ENCODE assay signal across 8 cellular contexts in genomic region chr14:63869940-63870752, GRCh38. TPM values are rescaled to one million over a fixed set of nuclear protein-coding genes. Genes with fewer than 3 reads are reported as not detected.
DNase-seq lines count a peak whose midpoint lies in the region; ATAC-seq, FAIRE-seq and TF ChIP-seq lines count a peak whose summit lies in the region.
"Not testable (repeated sequence)": the region's sequence is repeated elsewhere in the genome, so short reads cannot be mapped to it uniquely, and the experiment has no call there.

No MANE protein-coding gene starts in this region.

- H3K27ac ChIP-seq in Peyer's patch (peak overlapping the region in 3 of 4 donors; percentile 19 to 74 (median 53)), kidney (ENCODE audit: low read depth in 2 of 2, low read length in 2 of 2) (peak overlapping the region; percentile 63 to 73), suprapubic skin (peak overlapping the region; percentile 48)

- not testable (repeated sequence) for H3K9me3 ChIP-seq in Peyer's patch; kidney (ENCODE audit: control insufficient read depth in 1 of 2, low read length in 2 of 2); suprapubic skin

- TF ChIP-seq POLR2A in Peyer's patch (IDR thresholded peaks at IDR 0.05); suprapubic skin (IDR thresholded peaks at IDR 0.05): not testable (repeated sequence)

- not testable (repeated sequence) for H3K36me3 ChIP-seq in Peyer's patch; kidney (ENCODE audit: control insufficient read depth in 1 of 2, insufficient read depth in 2 of 2, low read length in 2 of 2); suprapubic skin

- H3K4me1 ChIP-seq in Peyer's patch: peaks cover 0 to 38% (median 4%) of the 10 kb centered on the region in 4 donors
- peaks cover 22 to 49% of the 10 kb centered on the region in 2 donors for H3K4me1 ChIP-seq in kidney (ENCODE audit: control insufficient read depth in 1 of 2, insufficient read depth in 1 of 2, low read depth in 1 of 2, low read length in 2 of 2)
- peaks cover 69% of the 10 kb centered on the region for H3K4me1 ChIP-seq in suprapubic skin

- not testable (repeated sequence) for H3K27me3 ChIP-seq in Peyer's patch, suprapubic skin

- H3K9me3 Mint-ChIP-seq in activated naive CD4-positive, alpha-beta T cell treated with anti-CD3 and anti-CD28 coated beads, Interleukin-2, amount 50 U/mL, for 72 hours: not testable (repeated sequence)

- not testable (repeated sequence) for H3K36me3 Mint-ChIP-seq in activated naive CD4-positive, alpha-beta T cell treated with anti-CD3 and anti-CD28 coated beads, Interleukin-2, amount 50 U/mL, for 72 hours

- peak; percentile 53 for DNase-seq in Jurkat, Clone E6-1 (ENCODE audit: low read depth, low spot score)
- DNase-seq in Peyer's patch; activated naive CD4-positive, alpha-beta T cell treated with anti-CD3 and anti-CD28 coated beads, Interleukin-2, amount 50 U/mL, for 72 hours (ENCODE audit: low spot score in 2 of 2); kidney; suprapubic skin (ENCODE audit: low spot score in 2 of 2): not testable (repeated sequence)

- H3K9ac ChIP-seq in kidney (ENCODE audit: low read length in 2 of 2): peak overlapping the region in 1 of 2 donors; percentile 31

- WGBS in suprapubic skin: 73% methylated on average over 1 of the region's 2 CpGs

- intact Hi-C loops in kidney (cut with DNase I): not testable (repeated sequence)

- not testable (repeated sequence) for TF ChIP-seq EP300 in suprapubic skin (IDR thresholded peaks at IDR 0.05)

- peak overlapping the region; percentile 69 to 81 for H3K27ac Mint-ChIP-seq in activated naive CD4-positive, alpha-beta T cell treated with anti-CD3 and anti-CD28 coated beads, Interleukin-2, amount 50 U/mL, for 72 hours

- FAIRE-seq in G401.6 (lab: Jason Lieb, UNC) (peak; percentile 77), kidney (lab: Jason Lieb, UNC) (peak; percentile 25)

- peak; percentile 56 for ATAC-seq in GM21381 (IDR thresholded peaks at IDR 0.05; ENCODE audit: unreplicated experiment)
- peak; percentile 54 for ATAC-seq in HG02973 (IDR thresholded peaks at IDR 0.05; ENCODE audit: unreplicated experiment)
- peak; percentile 89 to 93 for ATAC-seq in activated naive CD4-positive, alpha-beta T cell treated with anti-CD3 and anti-CD28 coated beads, Interleukin-2, amount 50 U/mL, for 72 hours

- not testable (repeated sequence) for H3K4me3 ChIP-seq in Jurkat, Clone E6-1 (ENCODE audit: low read length); Peyer's patch; suprapubic skin
- peak overlapping the region in 1 of 2 donors; percentile 23 for H3K4me3 ChIP-seq in kidney (ENCODE audit: low read length in 2 of 2)

- not testable (repeated sequence) for TF ChIP-seq CTCF in Peyer's patch (IDR thresholded peaks at IDR 0.05); kidney (IDR thresholded peaks at IDR 0.05; ENCODE audit: borderline replicate concordance, extremely low read depth, insufficient read depth); suprapubic skin (IDR thresholded peaks at IDR 0.05)

RNA-seq across cellular contexts. Expression of gene SYNE2, which starts 17.3 kb away (rescaled TPM):
- polyA plus RNA-seq in Jurkat, Clone E6-1 (2012; ENCODE audit: insufficient read depth, insufficient read length): 34.9 TPM
- total RNA-seq in Peyer's patch (100 to 1,000 TPM; 106 to 243 (median 153) TPM), kidney (461 TPM), suprapubic skin (100 to 1,000 TPM; 234 to 658 (median 244) TPM)
- 10 to 100 TPM; 39.4 to 41.0 TPM for total RNA-seq in activated naive CD4-positive, alpha-beta T cell treated with anti-CD3 and anti-CD28 coated beads, Interleukin-2, amount 50 U/mL, for 72 hours
- 65.9 TPM for polyA plus RNA-seq in kidney (ENCODE audit: insufficient read depth, low read depth, low replicate concordance)
